1 cellular context compared by ENCODE assay signal in genomic region chr14:91245616-91246015, GRCh38. TPM values are rescaled to one million over a fixed set of nuclear protein-coding genes. Genes with fewer than 3 reads are reported as not detected.
"Had no signal": no experiment of that assay in that cellular context is flagged by ENCODE, and none has a peak within 500 bp of the region (broad histone marks: within the 10 kb centered on the region; RNA-seq: fewer than 3 reads in every experiment).

No MANE protein-coding gene starts in this region.

RNA-seq across cellular contexts. Expression of gene GPR68, which starts 1.1 kb away (rescaled TPM):
- total RNA-seq: ascending aorta had no signal
